11 cellular contexts compared by ENCODE assay signal in the genomic region with DNA sequence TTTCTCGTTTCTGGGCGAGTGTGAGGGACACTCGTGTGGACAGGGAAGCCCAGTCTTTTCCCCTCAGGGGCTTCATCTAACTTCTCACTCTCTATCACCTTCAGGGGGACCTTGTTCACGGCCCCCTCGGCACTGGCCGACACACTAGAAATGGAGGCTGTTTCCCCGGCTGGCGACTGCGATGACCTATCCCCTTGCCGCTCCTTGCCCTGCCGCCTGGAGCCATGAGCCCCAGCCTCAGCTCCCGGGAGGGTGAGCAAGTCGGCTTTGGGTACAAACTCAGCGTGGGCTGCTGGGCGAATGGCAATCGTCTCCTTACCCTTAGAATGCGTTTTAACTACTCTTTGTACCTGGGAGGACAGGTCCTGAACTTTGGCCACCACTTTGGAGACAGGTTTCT.
"Had no signal": no experiment of that assay in that cellular context is flagged by ENCODE, and none has a peak within 500 bp of the region (broad histone marks: within the 10 kb centered on the region; RNA-seq: fewer than 3 reads in every experiment).

No MANE protein-coding gene starts in this region.

- H3K36me3 ChIP-seq: heart left ventricle, left lung had no signal

- H3K27ac ChIP-seq: parathyroid adenoma had no signal

- H3K9me3 Mint-ChIP-seq: activated B cell treated with CpG ODN at 0.5 μM for 24 hours; activated CD4-positive, alpha-beta T cell treated with anti-CD3 and anti-CD28 coated beads, Interleukin-2, amount 10 ng/mL, durations not matched to agents 24 days and 14 days; activated naive CD4-positive, alpha-beta T cell treated with anti-CD3 and anti-CD28 coated beads, Interleukin-2, amount 50 U/mL, for 72 hours; stimulated activated effector memory CD8-positive, alpha-beta T cell treated with anti-CD3 and anti-CD28 coated beads, Interleukin-12 subunit alpha, Interleukin-12 subunit beta, amount 100 ng/mL, for 72 hours had no signal

- H3K4me3 Mint-ChIP-seq: activated B cell treated with CpG ODN at 0.5 μM for 24 hours; activated CD4-positive, alpha-beta T cell treated with anti-CD3 and anti-CD28 coated beads, Interleukin-2, amount 10 ng/mL, durations not matched to agents 24 days and 14 days; stimulated activated effector memory CD8-positive, alpha-beta T cell treated with anti-CD3 and anti-CD28 coated beads, Interleukin-12 subunit alpha, Interleukin-12 subunit beta, amount 100 ng/mL, for 72 hours had no signal

- H3K36me3 Mint-ChIP-seq: stimulated activated effector memory CD8-positive, alpha-beta T cell treated with anti-CD3 and anti-CD28 coated beads, Interleukin-12 subunit alpha, Interleukin-12 subunit beta, amount 100 ng/mL, for 72 hours had no signal

- DNase-seq: activated B cell treated with CpG ODN at 0.5 μM for 24 hours; activated CD4-positive, alpha-beta T cell treated with anti-CD3 and anti-CD28 coated beads, Interleukin-2, amount 10 ng/mL, durations not matched to agents 24 days and 14 days; activated T-cell treated with anti-CD3 and anti-CD28 coated beads, Interleukin-2, amount 50 U/mL, for 1 hour; heart left ventricle; left lung; midbrain; T-helper 2 cell had no signal

- H3K27ac Mint-ChIP-seq: activated B cell treated with CpG ODN at 0.5 μM for 24 hours; activated CD4-positive, alpha-beta T cell treated with anti-CD3 and anti-CD28 coated beads, Interleukin-2, amount 10 ng/mL, durations not matched to agents 24 days and 14 days; activated naive CD4-positive, alpha-beta T cell treated with anti-CD3 and anti-CD28 coated beads, Interleukin-2, amount 50 U/mL, for 72 hours; stimulated activated effector memory CD8-positive, alpha-beta T cell treated with anti-CD3 and anti-CD28 coated beads, Interleukin-12 subunit alpha, Interleukin-12 subunit beta, amount 100 ng/mL, for 72 hours had no signal

- H3K4me1 ChIP-seq: parathyroid adenoma had no signal

- ATAC-seq: activated naive CD4-positive, alpha-beta T cell treated with anti-CD3 and anti-CD28 coated beads, Interleukin-2, amount 50 U/mL, for 72 hours; stimulated activated effector memory CD8-positive, alpha-beta T cell treated with anti-CD3 and anti-CD28 coated beads, Interleukin-12 subunit alpha, Interleukin-12 subunit beta, amount 100 ng/mL, for 72 hours had no signal

- H3K27me3 ChIP-seq: heart left ventricle had no signal

- H3K4me3 ChIP-seq: smooth muscle cell had no signal

- H3K9me3 ChIP-seq: heart left ventricle, left lung had no signal
